Comparison of ENCODE assay signal across 9 cellular contexts in genomic region chr7:32937344-32938174, GRCh38. TPM values are rescaled to one million over a fixed set of nuclear protein-coding genes. Genes with fewer than 3 reads are reported as not detected.
A peak's percentile ranks its signal among the peaks of the same experiment; 100 is the strongest.
DNase-seq lines count a peak whose midpoint lies in the region; ATAC-seq and TF ChIP-seq lines count a peak whose summit lies in the region.
"Had no signal": no experiment of that assay in that cellular context is flagged by ENCODE, and none has a peak within 500 bp of the region (broad histone marks: within the 10 kb centered on the region; RNA-seq: fewer than 3 reads in every experiment).

No MANE protein-coding gene starts in this region.

- H3K4me3 Mint-ChIP-seq in T-helper 2 cell treated with Interferon-gamma antibody and Interleukin-4, amounts not matched to agents 5 μg/mL and 100 μg/mL, for 36 hours = no peak overlapping the region

- DNase-seq in OCI-M1 (lab: John Stamatoyannopoulos, UW) = peak; percentile 6
- peak; percentile 19 for DNase-seq in globus pallidus (ENCODE audit: low spot score)
- no peak for DNase-seq in spleen
- no peak for DNase-seq in HK-2 (ENCODE audit: unreplicated experiment)
- no peak for DNase-seq in iPS-NIHi11 (ENCODE audit: low spot score)
- DNase-seq in T-helper 2 cell treated with Interferon-gamma antibody and Interleukin-4, amounts not matched to agents 5 μg/mL and 100 μg/mL, for 36 hours (ENCODE audit: low spot score) = no peak

- H3K27ac ChIP-seq in HEK293 (ENCODE audit: extremely low read depth, low read depth, low read length) (no peak overlapping the region; the same call in 1 of the 2 replicates), spleen (peak overlapping the region in 5 of 8 donors; percentile 19 to 49 (median 28))

- WGBS in spleen, 5 donors = 64 to 77% (median 70%) methylated on average over 10 of the region's 10 CpGs

- peaks cover 0 to 2% (median 0%) of the 10 kb centered on the region in 7 donors for H3K27me3 ChIP-seq in spleen (replicated peaks in 1 of 7)

- H3K27me3 Mint-ChIP-seq in T-helper 2 cell treated with Interferon-gamma antibody and Interleukin-4, amounts not matched to agents 5 μg/mL and 100 μg/mL, for 36 hours (ENCODE audit: low read depth) = no peaks in the 10 kb centered on the region

- no peaks in the 10 kb centered on the region for H3K9me3 Mint-ChIP-seq in T-helper 2 cell treated with Interferon-gamma antibody and Interleukin-4, amounts not matched to agents 5 μg/mL and 100 μg/mL, for 36 hours
- H3K9me3 Mint-ChIP-seq: activated T-helper 2 cell treated with anti-CD3 and anti-CD28 coated beads, Interferon-gamma antibody, Interleukin-2, Interleukin-4, amounts not matched to agents 10 μg/mL and 5 μg/mL and 100 μg/mL, durations not matched to agents 14 hours and 24 hours and 36 hours had no signal

- TF ChIP-seq POLR2A in spleen (IDR thresholded peaks at IDR 0.05) = no peak

- no peaks in the 10 kb centered on the region for H3K9me3 ChIP-seq in HEK293 (ENCODE audit: control insufficient read depth, insufficient read depth, low read depth, low read length)
- no peaks in the 10 kb centered on the region for H3K9me3 ChIP-seq in spleen

- intact Hi-C loops in spleen (cut with DNase I; ENCODE audit: low total_unique reads) = no loop called here

- H3K27ac Mint-ChIP-seq in T-helper 2 cell treated with Interferon-gamma antibody and Interleukin-4, amounts not matched to agents 5 μg/mL and 100 μg/mL, for 36 hours = no peak overlapping the region
- H3K27ac Mint-ChIP-seq: activated T-helper 2 cell treated with anti-CD3 and anti-CD28 coated beads, Interferon-gamma antibody, Interleukin-2, Interleukin-4, amounts not matched to agents 10 μg/mL and 5 μg/mL and 100 μg/mL, durations not matched to agents 14 hours and 24 hours and 36 hours had no signal

- H3K4me1 ChIP-seq in HEK293 (ENCODE audit: control insufficient read depth, insufficient read depth, low read length) (peaks cover 13% of the 10 kb centered on the region), spleen (peaks cover 15 to 67% (median 52%) of the 10 kb centered on the region in 6 donors)

- H3K36me3 Mint-ChIP-seq in T-helper 2 cell treated with Interferon-gamma antibody and Interleukin-4, amounts not matched to agents 5 μg/mL and 100 μg/mL, for 36 hours (ENCODE audit: low read depth) = peaks cover 6% of the 10 kb centered on the region

- CTCF ChIA-PET in HEK293 (lab: Yijun Ruan, JAX) = interaction anchor here (0.6 kb wide), 2 partner anchors 34 to 173 kb away, joined by 3 to 5 read pairs; no protein-coding TSS in a partner anchor

- TF ChIP-seq CTCF in HEK293 (tag by site-specific recombination; IDR thresholded peaks at IDR 0.05) (no peak), spleen (IDR thresholded peaks at IDR 0.05 in 8 of 11, conservative IDR thresholded peaks at IDR 0.05 in 3 of 11) (no peak)

- no peak for ATAC-seq in GM21717 (IDR thresholded peaks at IDR 0.05; ENCODE audit: unreplicated experiment)

- peaks cover 18% of the 10 kb centered on the region for H3K4me1 Mint-ChIP-seq in T-helper 2 cell treated with Interferon-gamma antibody and Interleukin-4, amounts not matched to agents 5 μg/mL and 100 μg/mL, for 36 hours (ENCODE audit: low read depth)

- peaks cover 10 to 11% of the 10 kb centered on the region in 2 experiments; a peak in 2 of 3 replicates for H3K36me3 ChIP-seq in HEK293 (ENCODE audit: control insufficient read depth in 2 of 2, insufficient read depth in 1 of 2, low read length in 2 of 2)
- peaks cover 0 to 13% (median 0%) of the 10 kb centered on the region in 6 donors for H3K36me3 ChIP-seq in spleen

- POLR2A ChIA-PET in HEK293 (lab: Yijun Ruan, JAX) = interaction anchor here (0.6 kb wide), 1 partner anchor 45 kb away, joined by 3 read pairs; no protein-coding TSS in a partner anchor

- H3K4me3 ChIP-seq in HEK293 (ENCODE audit: low read depth, low read length) = no peak overlapping the region
- no peak overlapping the region for H3K4me3 ChIP-seq in spleen

TF ChIP-seq in HEK293, 187 proteins besides CTCF, POLR2A, EP300 and RAD21 (continues in another document):
- TF ChIP-seq TCF7L2 (IDR thresholded peaks at IDR 0.05; ENCODE audit: borderline replicate concordance, low read depth, low read length) (peak; percentile 73; the same call in 1 of the 2 replicates), IKZF3 (tag by site-specific recombination; IDR thresholded peaks at IDR 0.05) (peak; percentile 55; the same call in 1 of the 2 replicates), ZNF274 (IDR thresholded peaks at IDR 0.05; ENCODE audit: low read length) (no peak), ZNF274 (tag by site-specific recombination; IDR thresholded peaks at IDR 0.05; ENCODE audit: borderline replicate concordance) (no peak), ZNF423 (tag by site-specific recombination; IDR thresholded peaks at IDR 0.05) (peak; percentile 28; the same call in 1 of the 2 replicates), PBX3 (CRISPR knock-in tag; IDR thresholded peaks at IDR 0.05) (no peak), MZF1 (tag by site-specific recombination; IDR thresholded peaks at IDR 0.05; ENCODE audit: borderline replicate concordance) (peak; percentile 68; the same call in 1 of the 2 replicates), ZNF677 (tag by site-specific recombination; IDR thresholded peaks at IDR 0.05) (peak; percentile 50; the same call in 1 of the 2 replicates), ZNF629 (tag by site-specific recombination; IDR thresholded peaks at IDR 0.05) (0 out of 2 replicates have a peak, but pooled peaks have one; percentile 14), KLF17 (tag by site-specific recombination; IDR thresholded peaks at IDR 0.05) (peak; percentile 23; the same call in 1 of the 2 replicates), ZNF214 (tag by site-specific recombination; IDR thresholded peaks at IDR 0.05; ENCODE audit: borderline replicate concordance) (no peak; the same call in 1 of the 2 replicates), ZNF324 (tag by site-specific recombination; IDR thresholded peaks at IDR 0.05) (no peak)
- TF ChIP-seq, protein P1, sequence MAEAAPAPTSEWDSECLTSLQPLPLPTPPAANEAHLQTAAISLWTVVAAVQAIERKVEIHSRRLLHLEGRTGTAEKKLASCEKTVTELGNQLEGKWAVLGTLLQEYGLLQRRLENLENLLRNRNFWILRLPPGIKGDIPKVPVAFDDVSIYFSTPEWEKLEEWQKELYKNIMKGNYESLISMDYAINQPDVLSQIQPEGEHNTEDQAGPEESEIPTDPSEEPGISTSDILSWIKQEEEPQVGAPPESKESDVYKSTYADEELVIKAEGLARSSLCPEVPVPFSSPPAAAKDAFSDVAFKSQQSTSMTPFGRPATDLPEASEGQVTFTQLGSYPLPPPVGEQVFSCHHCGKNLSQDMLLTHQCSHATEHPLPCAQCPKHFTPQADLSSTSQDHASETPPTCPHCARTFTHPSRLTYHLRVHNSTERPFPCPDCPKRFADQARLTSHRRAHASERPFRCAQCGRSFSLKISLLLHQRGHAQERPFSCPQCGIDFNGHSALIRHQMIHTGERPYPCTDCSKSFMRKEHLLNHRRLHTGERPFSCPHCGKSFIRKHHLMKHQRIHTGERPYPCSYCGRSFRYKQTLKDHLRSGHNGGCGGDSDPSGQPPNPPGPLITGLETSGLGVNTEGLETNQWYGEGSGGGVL (tag by site-specific recombination; IDR thresholded peaks at IDR 0.05) = no peak
- TF ChIP-seq, protein P2, sequence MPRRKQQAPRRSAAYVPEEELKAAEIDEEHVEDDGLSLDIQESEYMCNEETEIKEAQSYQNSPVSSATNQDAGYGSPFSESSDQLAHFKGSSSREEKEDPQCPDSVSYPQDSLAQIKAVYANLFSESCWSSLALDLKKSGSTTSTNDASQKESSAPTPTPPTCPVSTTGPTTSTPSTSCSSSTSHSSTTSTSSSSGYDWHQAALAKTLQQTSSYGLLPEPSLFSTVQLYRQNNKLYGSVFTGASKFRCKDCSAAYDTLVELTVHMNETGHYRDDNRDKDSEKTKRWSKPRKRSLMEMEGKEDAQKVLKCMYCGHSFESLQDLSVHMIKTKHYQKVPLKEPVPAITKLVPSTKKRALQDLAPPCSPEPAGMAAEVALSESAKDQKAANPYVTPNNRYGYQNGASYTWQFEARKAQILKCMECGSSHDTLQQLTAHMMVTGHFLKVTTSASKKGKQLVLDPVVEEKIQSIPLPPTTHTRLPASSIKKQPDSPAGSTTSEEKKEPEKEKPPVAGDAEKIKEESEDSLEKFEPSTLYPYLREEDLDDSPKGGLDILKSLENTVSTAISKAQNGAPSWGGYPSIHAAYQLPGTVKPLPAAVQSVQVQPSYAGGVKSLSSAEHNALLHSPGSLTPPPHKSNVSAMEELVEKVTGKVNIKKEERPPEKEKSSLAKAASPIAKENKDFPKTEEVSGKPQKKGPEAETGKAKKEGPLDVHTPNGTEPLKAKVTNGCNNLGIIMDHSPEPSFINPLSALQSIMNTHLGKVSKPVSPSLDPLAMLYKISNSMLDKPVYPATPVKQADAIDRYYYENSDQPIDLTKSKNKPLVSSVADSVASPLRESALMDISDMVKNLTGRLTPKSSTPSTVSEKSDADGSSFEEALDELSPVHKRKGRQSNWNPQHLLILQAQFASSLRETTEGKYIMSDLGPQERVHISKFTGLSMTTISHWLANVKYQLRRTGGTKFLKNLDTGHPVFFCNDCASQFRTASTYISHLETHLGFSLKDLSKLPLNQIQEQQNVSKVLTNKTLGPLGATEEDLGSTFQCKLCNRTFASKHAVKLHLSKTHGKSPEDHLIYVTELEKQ (tag by site-specific recombination; IDR thresholded peaks at IDR 0.05; ENCODE audit: borderline replicate concordance) = no peak

RNA-seq across cellular contexts. Expression of gene FKBP9, which starts 19.7 kb away (rescaled TPM):
- total RNA-seq in spleen = 10 to 100 TPM; 46.5 to 83.1 (median 59.6) TPM
- 10 to 100 TPM in 1 of 3 donors, 1 to 10 TPM in 2; 3.7 to 12.5 (median 5.0) TPM for polyA plus RNA-seq in spleen

RNA-seq across cellular contexts. Expression of gene KBTBD2, which starts 46.0 kb away (rescaled TPM):
- 10 to 100 TPM; 57.4 to 80.8 (median 61.4) TPM for total RNA-seq in spleen
- polyA plus RNA-seq in spleen = 10 to 100 TPM; 15.6 to 19.1 (median 16.6) TPM

Comparison
In these comparisons a context has a peak if more than half of its experiments do, and no peak if none do; other contexts are left out.
1. DNase-seq: peak in OCI-M1 (single experiment) and globus pallidus (single experiment); none in spleen (single experiment), HK-2 (single experiment), iPS-NIHi11 (single experiment) and T-helper 2 cell treated with Interferon-gamma antibody and Interleukin-4, amounts not matched to agents 5 μg/mL and 100 μg/mL, for 36 hours (single experiment).